ENCODE assay signal across 24 cellular contexts in genomic region chr5:149341846-149342245, GRCh38. TPM values are rescaled to one million over a fixed set of nuclear protein-coding genes. Genes with fewer than 3 reads are reported as not detected.
DNase-seq lines count a peak whose midpoint lies in the region; ATAC-seq, FAIRE-seq and TF ChIP-seq lines count a peak whose summit lies in the region.
"Had no signal": no experiment of that assay in that cellular context is flagged by ENCODE, and none has a peak within 500 bp of the region (broad histone marks: within the 10 kb centered on the region; RNA-seq: fewer than 3 reads in every experiment).

No MANE protein-coding gene starts in this region.

- intact Hi-C loops in mucosa of descending colon (cut with DNase I, micrococcal nuclease), result no loop called here

- peaks cover 1% of the 10 kb centered on the region for H3K36me3 Mint-ChIP-seq in chondrocyte (ENCODE audit: low read depth)
- H3K36me3 Mint-ChIP-seq: IgD-negative memory B cell had no signal

- H3K4me3 Mint-ChIP-seq in chondrocyte (ENCODE audit: unreplicated experiment), result no peak overlapping the region

- peaks cover 5% of the 10 kb centered on the region for H3K4me1 ChIP-seq in mucosa of descending colon (ENCODE audit: low read depth)

- H3K36me3 ChIP-seq in mucosa of descending colon (ENCODE audit: low read depth), result no peaks in the 10 kb centered on the region

- H3K27ac Mint-ChIP-seq in chondrocyte (ENCODE audit: unreplicated experiment), result no peak overlapping the region
- H3K27ac Mint-ChIP-seq: IgD-negative memory B cell had no signal

- H3K9me3 Mint-ChIP-seq in chondrocyte (ENCODE audit: low read depth), result no peaks in the 10 kb centered on the region
- H3K9me3 Mint-ChIP-seq: IgD-negative memory B cell had no signal

- no peaks in the 10 kb centered on the region for H3K27me3 Mint-ChIP-seq in chondrocyte (ENCODE audit: low read depth)
- H3K27me3 Mint-ChIP-seq: IgD-negative memory B cell had no signal

- ATAC-seq in HG03175 (IDR thresholded peaks at IDR 0.05; ENCODE audit: unreplicated experiment), result peak; percentile 47
- no peak for ATAC-seq in HG02759 (IDR thresholded peaks at IDR 0.05; ENCODE audit: unreplicated experiment)
- no peak for ATAC-seq in mucosa of descending colon
- ATAC-seq: Panc1 had no signal

- no peak overlapping the region for H3K4me3 ChIP-seq in mucosa of descending colon

- H3K4me1 Mint-ChIP-seq in chondrocyte (ENCODE audit: low read depth), result peaks cover 28% of the 10 kb centered on the region

- TF ChIP-seq CTCF in mucosa of descending colon (IDR thresholded peaks at IDR 0.05) (no peak), chondrocyte (IDR thresholded peaks at IDR 0.05) (no peak)

- no peak for FAIRE-seq in RCC 7860 (lab: Jason Lieb, UNC)

- DNase-seq in NCI-H2171 treated with DMSO at 0.1 percent for 48 hours (lab: John Stamatoyannopoulos, UW) (peak; percentile 16), NCI-H2171 (lab: John Stamatoyannopoulos, UW) (no peak), glomerular visceral epithelial cell (ENCODE audit: extremely low spot score) (peak; percentile 44), mucosa of descending colon (no peak), chondrocyte (ENCODE audit: low spot score) (no peak), RCC 7860 (ENCODE audit: low spot score) (no peak)
- DNase-seq: COR-L47, DND-41, GDM1, GOT3, MV-4-11, NCI-H1417 treated with DMSO at 0.1 percent for 48 hours, NCI-H2081, NCI-H226, NCI-H69, Right ventricle myocardium superior, SK-N-SH had no signal

- H3K9me3 ChIP-seq in mucosa of descending colon, result no peaks in the 10 kb centered on the region
- H3K9me3 ChIP-seq: SK-N-SH had no signal

RNA-seq across cellular contexts. Expression of gene GRPEL2, which starts 3.5 kb away (rescaled TPM):
- total RNA-seq in mucosa of descending colon (10 to 100 TPM in 2 of 3 donors, 1 to 10 TPM in 1; 9.9 to 15.2 (median 11.1) TPM), chondrocyte (13.2 to 27.3 TPM (median 25.5 TPM) in 3 replicates)

RNA-seq across cellular contexts. Expression of gene PCYOX1L, which starts 16.0 kb away (rescaled TPM):
- total RNA-seq in mucosa of descending colon (1 to 10 TPM; 3.1 to 5.9 (median 4.2) TPM), chondrocyte (7.1 to 11.1 TPM (median 7.3 TPM) in 3 replicates)

RNA-seq across cellular contexts. Expression of gene IL17B, which starts 37.2 kb away (rescaled TPM):
- total RNA-seq in mucosa of descending colon (under 1 TPM in 1 of 3 donors, not detected in 2; 0.92 TPM), chondrocyte (1.1 to 4.6 TPM (median 3.4 TPM) in 3 replicates)
- total RNA-seq: HT-29; LHCN-M2; Right ventricle myocardium superior; T-helper 1 cell treated with Interleukin-12 subunit alpha and Interleukin-12 subunit beta and Interleukin-4 antibody, amounts not matched to agents 30 ng/mL and 1 ng/mL, for 36 hours had no signal

Comparison
In these comparisons a context has a peak if more than half of its experiments do, and no peak if none do; other contexts are left out.
1. DNase-seq: peak in NCI-H2171 treated with DMSO at 0.1 percent for 48 hours (single experiment) and glomerular visceral epithelial cell (single experiment); none in NCI-H2171 (single experiment), mucosa of descending colon (0 of 3), chondrocyte (single experiment) and RCC 7860 (single experiment).